1 cellular context compared by ENCODE assay signal in the genomic region with DNA sequence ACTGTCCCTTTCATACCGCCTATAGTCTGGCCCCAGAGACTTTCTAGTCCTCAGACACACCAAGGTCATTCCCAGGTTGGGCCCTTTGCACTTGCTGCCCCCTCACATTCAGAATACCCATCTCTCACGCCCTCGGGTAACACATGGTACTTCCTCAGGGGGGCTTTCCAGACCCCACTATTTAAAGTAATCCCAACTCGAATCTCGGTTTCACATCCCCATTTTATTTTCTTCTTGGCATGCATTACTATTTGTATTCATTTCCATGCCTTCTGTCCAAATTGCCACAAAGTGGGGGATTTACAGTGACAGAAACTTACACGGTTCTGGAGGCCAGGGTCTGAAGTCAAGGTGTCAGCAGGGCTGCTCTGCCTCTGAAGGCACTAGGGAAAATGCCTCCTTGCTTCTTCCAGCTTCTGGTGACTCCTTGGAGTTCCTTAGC.
A peak's percentile ranks its signal among the peaks of the same experiment; 100 is the strongest.
TF ChIP-seq lines count a peak whose summit lies in the region.

No MANE protein-coding gene starts in this region.

TF ChIP-seq in GM12878, 131 proteins besides CTCF, POLR2A, EP300 and RAD21 (continued from another document):
- TF ChIP-seq NFIC (IDR thresholded peaks at IDR 0.05; ENCODE audit: low read depth, low read length), result peak; percentile 95
- TF ChIP-seq, protein P1, sequence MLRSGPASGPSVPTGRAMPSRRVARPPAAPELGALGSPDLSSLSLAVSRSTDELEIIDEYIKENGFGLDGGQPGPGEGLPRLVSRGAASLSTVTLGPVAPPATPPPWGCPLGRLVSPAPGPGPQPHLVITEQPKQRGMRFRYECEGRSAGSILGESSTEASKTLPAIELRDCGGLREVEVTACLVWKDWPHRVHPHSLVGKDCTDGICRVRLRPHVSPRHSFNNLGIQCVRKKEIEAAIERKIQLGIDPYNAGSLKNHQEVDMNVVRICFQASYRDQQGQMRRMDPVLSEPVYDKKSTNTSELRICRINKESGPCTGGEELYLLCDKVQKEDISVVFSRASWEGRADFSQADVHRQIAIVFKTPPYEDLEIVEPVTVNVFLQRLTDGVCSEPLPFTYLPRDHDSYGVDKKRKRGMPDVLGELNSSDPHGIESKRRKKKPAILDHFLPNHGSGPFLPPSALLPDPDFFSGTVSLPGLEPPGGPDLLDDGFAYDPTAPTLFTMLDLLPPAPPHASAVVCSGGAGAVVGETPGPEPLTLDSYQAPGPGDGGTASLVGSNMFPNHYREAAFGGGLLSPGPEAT (IDR thresholded peaks at IDR 0.05; ENCODE audit: low read depth), result peak; percentile 98
- peak; percentile 94 for TF ChIP-seq TBL1XR1 (IDR thresholded peaks at IDR 0.05; ENCODE audit: low read depth, low read length)
- TF ChIP-seq BRCA1 (IDR thresholded peaks at IDR 0.05; ENCODE audit: low read depth, low read length), result no peak
- TF ChIP-seq GATAD2B (conservative IDR thresholded peaks at IDR 0.05; ENCODE audit: low read depth), result peak; percentile 93
- no peak for TF ChIP-seq HDAC6 (IDR thresholded peaks at IDR 0.05; ENCODE audit: unreplicated experiment)
- peak; percentile 43; the same call in 1 of the 2 replicates for TF ChIP-seq CREB1 (IDR thresholded peaks at IDR 0.05; ENCODE audit: low read depth)
- TF ChIP-seq CEBPB (IDR thresholded peaks at IDR 0.05; ENCODE audit: borderline replicate concordance in 1 of 2, low read depth in 2 of 2, low read length in 2 of 2), result peak in 1 of 2 experiments; percentile 79; a peak in 1 of 4 replicates
- TF ChIP-seq CHD2 (IDR thresholded peaks at IDR 0.05; ENCODE audit: borderline replicate concordance, low read depth, low read length), result peak; percentile 22; the same call in 1 of the 2 replicates
- peak; percentile 98 for TF ChIP-seq NR2F1 (conservative IDR thresholded peaks at IDR 0.05)
- TF ChIP-seq CREM (IDR thresholded peaks at IDR 0.05; ENCODE audit: low read depth), result peak; percentile 80
- TF ChIP-seq MEF2B (IDR thresholded peaks at IDR 0.05; ENCODE audit: partially characterized antibody, poor library complexity, severe bottlenecking), result peak; percentile 95
- TF ChIP-seq, protein P2, sequence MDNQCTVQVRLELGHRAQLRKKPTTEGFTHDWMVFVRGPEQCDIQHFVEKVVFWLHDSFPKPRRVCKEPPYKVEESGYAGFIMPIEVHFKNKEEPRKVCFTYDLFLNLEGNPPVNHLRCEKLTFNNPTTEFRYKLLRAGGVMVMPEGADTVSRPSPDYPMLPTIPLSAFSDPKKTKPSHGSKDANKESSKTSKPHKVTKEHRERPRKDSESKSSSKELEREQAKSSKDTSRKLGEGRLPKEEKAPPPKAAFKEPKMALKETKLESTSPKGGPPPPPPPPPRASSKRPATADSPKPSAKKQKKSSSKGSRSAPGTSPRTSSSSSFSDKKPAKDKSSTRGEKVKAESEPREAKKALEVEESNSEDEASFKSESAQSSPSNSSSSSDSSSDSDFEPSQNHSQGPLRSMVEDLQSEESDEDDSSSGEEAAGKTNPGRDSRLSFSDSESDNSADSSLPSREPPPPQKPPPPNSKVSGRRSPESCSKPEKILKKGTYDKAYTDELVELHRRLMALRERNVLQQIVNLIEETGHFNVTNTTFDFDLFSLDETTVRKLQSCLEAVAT (IDR thresholded peaks at IDR 0.05), result 0 out of 2 replicates have a peak, but pooled peaks have one; percentile 36
- peak; percentile 95 for TF ChIP-seq ESRRA (IDR thresholded peaks at IDR 0.05; ENCODE audit: low read length)
- TF ChIP-seq ETV6 (conservative IDR thresholded peaks at IDR 0.05 in 1 of 2, IDR thresholded peaks at IDR 0.05 in 1 of 2; ENCODE audit: borderline replicate concordance in 1 of 2, low read depth in 1 of 2), result peak in 1 of 2 experiments; percentile 80; a peak in 2 of 4 replicates
- TF ChIP-seq RELA (IDR thresholded peaks at IDR 0.05; ENCODE audit: borderline replicate concordance, partially characterized antibody), result peak; percentile 98
- TF ChIP-seq SREBF2 (IDR thresholded peaks at IDR 0.05; ENCODE audit: low read length), result no peak
- no peak for TF ChIP-seq SRF (IDR thresholded peaks at IDR 0.05; ENCODE audit: low read depth in 2 of 2, low read length in 2 of 2)
- peak; percentile 90 for TF ChIP-seq POLR2AphosphoS5 (IDR thresholded peaks at IDR 0.05; ENCODE audit: low read length)
- TF ChIP-seq SMARCA5 (IDR thresholded peaks at IDR 0.05), result no peak
- TF ChIP-seq SIN3A (IDR thresholded peaks at IDR 0.05; ENCODE audit: low read depth, low read length), result no peak
- TF ChIP-seq IKZF1 (conservative IDR thresholded peaks at IDR 0.05), result peak; percentile 98
- peak; percentile 34; the same call in 1 of the 2 replicates for TF ChIP-seq RAD51 (IDR thresholded peaks at IDR 0.05)
- no peak for TF ChIP-seq ZNF622 (IDR thresholded peaks at IDR 0.05)
- no peak for TF ChIP-seq YY1 (IDR thresholded peaks at IDR 0.05; ENCODE audit: low read depth, low read length)
- peak; percentile 93 for TF ChIP-seq MEF2A (IDR thresholded peaks at IDR 0.05; ENCODE audit: insufficient read depth, low read depth, low read length)
- no peak for TF ChIP-seq SIX5 (IDR thresholded peaks at IDR 0.05; ENCODE audit: low read depth, low read length, severe bottlenecking)
- TF ChIP-seq KLF5 (IDR thresholded peaks at IDR 0.05; ENCODE audit: partially characterized antibody), result peak; percentile 48
- no peak for TF ChIP-seq FOS (IDR thresholded peaks at IDR 0.05; ENCODE audit: borderline replicate concordance, extremely low read depth, insufficient read length)
- TF ChIP-seq TCF12 (IDR thresholded peaks at IDR 0.05; ENCODE audit: low read depth, low read length), result peak; percentile 67; the same call in 1 of the 2 replicates
- no peak for TF ChIP-seq SREBF1 (IDR thresholded peaks at IDR 0.05; ENCODE audit: low read length)
- peak; percentile 42; the same call in 1 of the 2 replicates for TF ChIP-seq BMI1 (IDR thresholded peaks at IDR 0.05; ENCODE audit: borderline replicate concordance)
- TF ChIP-seq MYB (IDR thresholded peaks at IDR 0.05; ENCODE audit: borderline replicate concordance, low read depth, low read length), result no peak
- peak; percentile 98 for TF ChIP-seq IKZF2 (IDR thresholded peaks at IDR 0.05)
- TF ChIP-seq EZH2 (IDR thresholded peaks at IDR 0.05; ENCODE audit: borderline replicate concordance, control insufficient read depth, low read depth, low read length), result no peak
- TF ChIP-seq, protein P3, sequence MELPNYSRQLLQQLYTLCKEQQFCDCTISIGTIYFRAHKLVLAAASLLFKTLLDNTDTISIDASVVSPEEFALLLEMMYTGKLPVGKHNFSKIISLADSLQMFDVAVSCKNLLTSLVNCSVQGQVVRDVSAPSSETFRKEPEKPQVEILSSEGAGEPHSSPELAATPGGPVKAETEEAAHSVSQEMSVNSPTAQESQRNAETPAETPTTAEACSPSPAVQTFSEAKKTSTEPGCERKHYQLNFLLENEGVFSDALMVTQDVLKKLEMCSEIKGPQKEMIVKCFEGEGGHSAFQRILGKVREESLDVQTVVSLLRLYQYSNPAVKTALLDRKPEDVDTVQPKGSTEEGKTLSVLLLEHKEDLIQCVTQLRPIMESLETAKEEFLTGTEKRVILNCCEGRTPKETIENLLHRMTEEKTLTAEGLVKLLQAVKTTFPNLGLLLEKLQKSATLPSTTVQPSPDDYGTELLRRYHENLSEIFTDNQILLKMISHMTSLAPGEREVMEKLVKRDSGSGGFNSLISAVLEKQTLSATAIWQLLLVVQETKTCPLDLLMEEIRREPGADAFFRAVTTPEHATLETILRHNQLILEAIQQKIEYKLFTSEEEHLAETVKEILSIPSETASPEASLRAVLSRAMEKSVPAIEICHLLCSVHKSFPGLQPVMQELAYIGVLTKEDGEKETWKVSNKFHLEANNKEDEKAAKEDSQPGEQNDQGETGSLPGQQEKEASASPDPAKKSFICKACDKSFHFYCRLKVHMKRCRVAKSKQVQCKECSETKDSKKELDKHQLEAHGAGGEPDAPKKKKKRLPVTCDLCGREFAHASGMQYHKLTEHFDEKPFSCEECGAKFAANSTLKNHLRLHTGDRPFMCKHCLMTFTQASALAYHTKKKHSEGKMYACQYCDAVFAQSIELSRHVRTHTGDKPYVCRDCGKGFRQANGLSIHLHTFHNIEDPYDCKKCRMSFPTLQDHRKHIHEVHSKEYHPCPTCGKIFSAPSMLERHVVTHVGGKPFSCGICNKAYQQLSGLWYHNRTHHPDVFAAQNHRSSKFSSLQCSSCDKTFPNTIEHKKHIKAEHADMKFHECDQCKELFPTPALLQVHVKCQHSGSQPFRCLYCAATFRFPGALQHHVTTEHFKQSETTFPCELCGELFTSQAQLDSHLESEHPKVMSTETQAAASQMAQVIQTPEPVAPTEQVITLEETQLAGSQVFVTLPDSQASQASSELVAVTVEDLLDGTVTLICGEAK (IDR thresholded peaks at IDR 0.05; ENCODE audit: borderline replicate concordance), result no peak
- peak; percentile 59 for TF ChIP-seq SP1 (IDR thresholded peaks at IDR 0.05; ENCODE audit: low read depth, low read length)
- no peak for TF ChIP-seq TARDBP (IDR thresholded peaks at IDR 0.05; ENCODE audit: borderline replicate concordance)
TF ChIP-seq in GM12878: peak in this region for 51.
